Comparison of ENCODE assay signal across 20 cellular contexts in the genomic region with DNA sequence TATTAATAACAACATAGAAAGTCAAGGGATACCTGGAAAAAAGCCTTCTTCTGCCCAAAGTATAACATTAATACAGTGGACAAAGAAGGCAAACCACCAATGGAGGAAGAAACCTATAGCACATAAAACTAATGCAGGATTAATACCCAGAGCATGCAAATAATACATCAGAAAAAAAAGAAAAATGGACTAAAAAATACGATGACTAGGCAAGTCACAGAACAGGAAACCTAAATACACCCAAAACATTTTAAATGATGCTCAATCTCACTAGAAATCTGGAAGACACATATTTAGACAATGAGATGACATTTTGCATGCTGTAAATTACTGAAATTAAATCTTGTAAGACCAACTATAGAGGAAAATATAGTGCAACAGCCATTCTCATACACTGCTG. TPM values are rescaled to one million over a fixed set of nuclear protein-coding genes. Genes with fewer than 3 reads are reported as not detected.
A peak's percentile ranks its signal among the peaks of the same experiment; 100 is the strongest.
DNase-seq lines count a peak whose midpoint lies in the region; ATAC-seq, FAIRE-seq and TF ChIP-seq lines count a peak whose summit lies in the region.
"Had no signal": no experiment of that assay in that cellular context is flagged by ENCODE, and none has a peak within 500 bp of the region (broad histone marks: within the 10 kb centered on the region; RNA-seq: fewer than 3 reads in every experiment).

No MANE protein-coding gene starts in this region.

- TF ChIP-seq RAD21 in K562 (CRISPR knock-in tag; conservative IDR thresholded peaks at IDR 0.05 in 1 of 2, IDR thresholded peaks at IDR 0.05 in 1 of 2): no peak

- CTCF ChIA-PET in activated naive CD4-positive, alpha-beta T cell treated with anti-CD3 and anti-CD28 coated beads for 36 hours (lab: Charles Lee): interaction anchor here (0.6 to 1.0 kb wide), 2 partner anchors 21 to 100 kb away, joined by 3 read pairs; no protein-coding TSS in a partner anchor
- CTCF ChIA-PET in activated naive CD4-positive, alpha-beta T cell treated with anti-CD3 and anti-CD28 coated beads, Interleukin-2, amount 10 ng/mL, durations not matched to agents 7 days and 5 days (lab: Charles Lee): no interaction called here
- CTCF ChIA-PET in K562 (lab: Yijun Ruan, JAX; ENCODE audit: low intra/inter-chr PET ratio): no interaction called here

- H3K4me2 ChIP-seq in GM23338 (no peak overlapping the region), K562 (ENCODE audit: insufficient read depth, low read length) (no peak overlapping the region)

- H3F3A ChIP-seq in GM23338 (replicated peaks; ENCODE audit: low read depth): no peaks in the 10 kb centered on the region

- no peak for TF ChIP-seq POLR2A in K562 (conservative IDR thresholded peaks at IDR 0.05)

- H3K27ac ChIP-seq in GM23338 (ENCODE audit: low read depth): no peak overlapping the region
- no peak overlapping the region for H3K27ac ChIP-seq in K562 (ENCODE audit: extremely low read depth, low read depth, low read length)

- H3K9ac ChIP-seq in K562 (ENCODE audit: insufficient read depth in 1 of 2, low read depth in 2 of 2, low read length in 2 of 2): no peak overlapping the region

- H3K4me1 Mint-ChIP-seq in activated naive CD4-positive, alpha-beta T cell treated with anti-CD3 and anti-CD28 coated beads for 36 hours (ENCODE audit: low read depth): peaks cover 25% of the 10 kb centered on the region
- no peaks in the 10 kb centered on the region for H3K4me1 Mint-ChIP-seq in activated naive CD4-positive, alpha-beta T cell treated with anti-CD3 and anti-CD28 coated beads, Interleukin-2, amount 10 ng/mL, durations not matched to agents 7 days and 5 days
- no peaks in the 10 kb centered on the region for H3K4me1 Mint-ChIP-seq in GM23338
- H3K4me1 Mint-ChIP-seq in natural killer cell treated with Interleukin-12 subunit alpha and Interleukin-12 subunit beta and Interleukin-15 and Interleukin-18, amount 100 ng/mL, for 72 hours (ENCODE audit: low read depth in 2 of 2): peaks cover 14 to 23% of the 10 kb centered on the region in 2 donors

- no peak for TF ChIP-seq EP300 in K562 (IDR thresholded peaks at IDR 0.05; ENCODE audit: low read length)

- no peaks in the 10 kb centered on the region for H3K4me1 ChIP-seq in GM23338 (ENCODE audit: insufficient read depth)
- no peaks in the 10 kb centered on the region for H3K4me1 ChIP-seq in K562 (replicated peaks in 1 of 2; ENCODE audit: control insufficient read depth in 2 of 2, insufficient read depth in 2 of 2, low read length in 2 of 2)

- peaks cover 87% of the 10 kb centered on the region for H3K79me2 ChIP-seq in GM23338 (replicated peaks; ENCODE audit: insufficient read depth)
- peaks cover 58% of the 10 kb centered on the region for H3K79me2 ChIP-seq in K562 (ENCODE audit: control insufficient read depth, insufficient read depth, low read length)

- H3K36me3 ChIP-seq in GM23338 (ENCODE audit: insufficient read depth) (peaks cover 15% of the 10 kb centered on the region; the same call in 1 of the 2 replicates), K562 (ENCODE audit: control insufficient read depth, insufficient read depth, low read length) (peaks cover 72% of the 10 kb centered on the region)

- H2AFZ ChIP-seq in GM23338: no peak overlapping the region
- no peak overlapping the region for H2AFZ ChIP-seq in K562 (ENCODE audit: low read depth, low read length)

- no peak for DNase-seq in activated naive CD4-positive, alpha-beta T cell treated with anti-CD3 and anti-CD28 coated beads for 36 hours
- no peak for DNase-seq in activated naive CD4-positive, alpha-beta T cell treated with anti-CD3 and anti-CD28 coated beads, Interleukin-2, amount 10 ng/mL, durations not matched to agents 7 days and 5 days
- DNase-seq in GM23338 (ENCODE audit: low spot score) (no peak), K562 (ENCODE audit: extremely low read depth in 1 of 4, low spot score in 3 of 4) (no peak), globus pallidus (ENCODE audit: low spot score) (no peak)
- DNase-seq in natural killer cell treated with Interleukin-12 subunit alpha and Interleukin-12 subunit beta and Interleukin-15 and Interleukin-18, amount 100 ng/mL, for 72 hours (ENCODE audit: low spot score): no peak
- DNase-seq in activated effector memory CD4-positive, alpha-beta T cell treated with anti-CD3 and anti-CD28 coated beads, Interleukin-2, amount 50 U/mL, for 16 hours: no peak
- DNase-seq: 8988T, H7, KG1, MG63, NCI-H1048, NCI-H1417, NCI-H1694, NCI-H2029 treated with DMSO at 0.1 percent for 48 hours, NCI-H2227 treated with DMSO at 0.1 percent for 48 hours, NCI-H526 treated with DMSO at 0.1 percent for 48 hours, SHP77 treated with DMSO at 0.1 percent for 48 hours had no signal

- no peaks in the 10 kb centered on the region for H3K9me1 ChIP-seq in K562 (ENCODE audit: control insufficient read depth, insufficient read depth, low read length)

- no peak overlapping the region for H3K4me3 Mint-ChIP-seq in activated naive CD4-positive, alpha-beta T cell treated with anti-CD3 and anti-CD28 coated beads for 36 hours
- H3K4me3 Mint-ChIP-seq in activated naive CD4-positive, alpha-beta T cell treated with anti-CD3 and anti-CD28 coated beads, Interleukin-2, amount 10 ng/mL, durations not matched to agents 7 days and 5 days: no peak overlapping the region
- no peak overlapping the region for H3K4me3 Mint-ChIP-seq in GM23338
- H3K4me3 Mint-ChIP-seq in natural killer cell treated with Interleukin-12 subunit alpha and Interleukin-12 subunit beta and Interleukin-15 and Interleukin-18, amount 100 ng/mL, for 72 hours: no peak overlapping the region

- no peaks in the 10 kb centered on the region for H3K9me2 ChIP-seq in GM23338 (ENCODE audit: insufficient read depth)

- H3K27me3 Mint-ChIP-seq in activated naive CD4-positive, alpha-beta T cell treated with anti-CD3 and anti-CD28 coated beads for 36 hours (ENCODE audit: low read depth): no peaks in the 10 kb centered on the region
- H3K27me3 Mint-ChIP-seq in activated naive CD4-positive, alpha-beta T cell treated with anti-CD3 and anti-CD28 coated beads, Interleukin-2, amount 10 ng/mL, durations not matched to agents 7 days and 5 days: no peaks in the 10 kb centered on the region
- H3K27me3 Mint-ChIP-seq in GM23338 (ENCODE audit: insufficient read depth, low read depth, poor library complexity): no peaks in the 10 kb centered on the region
- H3K27me3 Mint-ChIP-seq in natural killer cell treated with Interleukin-12 subunit alpha and Interleukin-12 subunit beta and Interleukin-15 and Interleukin-18, amount 100 ng/mL, for 72 hours: no peaks in the 10 kb centered on the region

- in situ Hi-C loops in K562 (cut with MboI): no loop called here

- no peaks in the 10 kb centered on the region for H3K9me3 Mint-ChIP-seq in activated naive CD4-positive, alpha-beta T cell treated with anti-CD3 and anti-CD28 coated beads for 36 hours
- no peaks in the 10 kb centered on the region for H3K9me3 Mint-ChIP-seq in activated naive CD4-positive, alpha-beta T cell treated with anti-CD3 and anti-CD28 coated beads, Interleukin-2, amount 10 ng/mL, durations not matched to agents 7 days and 5 days
- H3K9me3 Mint-ChIP-seq in GM23338: no peaks in the 10 kb centered on the region
- H3K9me3 Mint-ChIP-seq in natural killer cell treated with Interleukin-12 subunit alpha and Interleukin-12 subunit beta and Interleukin-15 and Interleukin-18, amount 100 ng/mL, for 72 hours: no peaks in the 10 kb centered on the region

- no peaks in the 10 kb centered on the region; the same call in 1 of the 2 replicates for H3K9me3 ChIP-seq in K562 (replicated peaks; ENCODE audit: control insufficient read depth, insufficient read depth, low read depth, low read length)
- H3K9me3 ChIP-seq: MG63 had no signal

- H3K36me3 Mint-ChIP-seq in activated naive CD4-positive, alpha-beta T cell treated with anti-CD3 and anti-CD28 coated beads for 36 hours (ENCODE audit: low read depth): peaks cover 45% of the 10 kb centered on the region
- peaks cover 57% of the 10 kb centered on the region for H3K36me3 Mint-ChIP-seq in activated naive CD4-positive, alpha-beta T cell treated with anti-CD3 and anti-CD28 coated beads, Interleukin-2, amount 10 ng/mL, durations not matched to agents 7 days and 5 days
- H3K36me3 Mint-ChIP-seq in GM23338 (ENCODE audit: low read depth): peaks cover 71% of the 10 kb centered on the region
- H3K36me3 Mint-ChIP-seq in natural killer cell treated with Interleukin-12 subunit alpha and Interleukin-12 subunit beta and Interleukin-15 and Interleukin-18, amount 100 ng/mL, for 72 hours: peaks cover 21% of the 10 kb centered on the region

- ATAC-seq in GM23338 (no peak), K562 (no peak)
- no peak for ATAC-seq in natural killer cell treated with Interleukin-12 subunit alpha and Interleukin-12 subunit beta and Interleukin-15 and Interleukin-18, amount 100 ng/mL, for 72 hours
- ATAC-seq: Panc1 had no signal

- 92% methylated on average over 1 of the region's 1 CpG for WGBS in K562 (ENCODE audit: insufficient coverage, low coverage, missing lambda C conversion rate)

- intact Hi-C loops in activated naive CD4-positive, alpha-beta T cell treated with anti-CD3 and anti-CD28 coated beads for 36 hours (cut with micrococcal nuclease): no loop called here
- intact Hi-C loops in K562 (cut with micrococcal nuclease): no loop called here

- H3K27ac Mint-ChIP-seq in activated naive CD4-positive, alpha-beta T cell treated with anti-CD3 and anti-CD28 coated beads for 36 hours: peak overlapping the region; percentile 50
- no peak overlapping the region for H3K27ac Mint-ChIP-seq in activated naive CD4-positive, alpha-beta T cell treated with anti-CD3 and anti-CD28 coated beads, Interleukin-2, amount 10 ng/mL, durations not matched to agents 7 days and 5 days
- 0 out of 2 replicates have a peak overlapping the region, but pooled peaks have one; percentile 60 for H3K27ac Mint-ChIP-seq in GM23338
- peak overlapping the region; percentile 45 to 51 for H3K27ac Mint-ChIP-seq in natural killer cell treated with Interleukin-12 subunit alpha and Interleukin-12 subunit beta and Interleukin-15 and Interleukin-18, amount 100 ng/mL, for 72 hours

- TF ChIP-seq CTCF in GM23338 (conservative IDR thresholded peaks at IDR 0.05; ENCODE audit: low read depth in 2 of 2) (no peak), K562 (IDR thresholded peaks at IDR 0.05 in 2 of 3, conservative IDR thresholded peaks at IDR 0.05 in 1 of 3; ENCODE audit: insufficient read depth in 2 of 3, low read depth in 1 of 3, low read length in 3 of 3) (no peak)

- H3K4me3 ChIP-seq in GM23338: no peak overlapping the region
- H3K4me3 ChIP-seq in K562: no peak overlapping the region
- H3K4me3 ChIP-seq: MG63 had no signal

- no TSS peak for BruUV-seq in K562 (replicated peaks; lab: Mats Ljungman, UMichigan)

- H3K27me3 ChIP-seq in GM23338 (ENCODE audit: insufficient read depth) (no peaks in the 10 kb centered on the region), K562 (ENCODE audit: control insufficient read depth in 2 of 2, insufficient read depth in 2 of 2, low read length in 2 of 2) (no peaks in the 10 kb centered on the region)
- H3K27me3 ChIP-seq: MG63 had no signal

- H4K20me1 ChIP-seq in GM23338 (replicated peaks; ENCODE audit: insufficient read depth) (peaks cover 9% of the 10 kb centered on the region; the same call in 1 of the 2 replicates), K562 (replicated peaks; ENCODE audit: control insufficient read depth, insufficient read depth, low read length) (no peaks in the 10 kb centered on the region)

- FAIRE-seq in K562 (lab: Jason Lieb, UNC): no peak
- FAIRE-seq: D721Med had no signal

- POLR2A ChIA-PET in K562 (lab: Yijun Ruan, JAX): no interaction called here

RNA-seq across cellular contexts. Expression of gene MED13, which starts 55.9 kb away (rescaled TPM):
- total RNA-seq in activated naive CD4-positive, alpha-beta T cell treated with anti-CD3 and anti-CD28 coated beads for 36 hours: 10 to 100 TPM; 33.3 to 34.3 TPM
- 45.8 and 47.1 TPM in 2 replicates for total RNA-seq in GM23338 (2014; rRNA removed; shearing (Covaris generic))
- polyA plus RNA-seq in GM23338 (2016; fragmentation: Nextera tagmentation; extraction: Ambion mirVana) (11.8 and 13.0 TPM in 2 replicates), K562 (2011; rRNA removed) (36.5 and 36.7 TPM in 2 replicates), K562 (2014; fragmentation: Illumina TruSeq; extraction: Trizol) (26.5 and 28.2 TPM in 2 replicates), K562 (2014; fragmentation: Nextera tagmentation; extraction: Ambion mirVana) (1 to 10 TPM; 5.4 to 6.1 TPM), K562 (2014; rRNA removed) (11.0 and 13.5 TPM in 2 replicates)
- total RNA-seq in K562 (2011; cell fraction: chromatin; rRNA removed; ENCODE audit: low replicate concordance): 264 and 586 TPM in 2 replicates
- 98.4 and 126 TPM in 2 replicates for total RNA-seq in K562 (2011; cell fraction: nucleolus; rRNA removed)
- 186 and 199 TPM in 2 replicates for total RNA-seq in K562 (2011; cell fraction: nucleoplasm; rRNA removed)
- total RNA-seq in K562 (2014; rRNA removed) (25.1 and 26.9 TPM in 2 replicates), K562 (2014; rRNA removed; fragmentation: Illumina TruSeq; extraction: Trizol) (48.4 and 55.0 TPM in 2 replicates), K562 (2015; rRNA removed; fragmentation: Illumina TruSeq; extraction: Trizol) (42.5 and 45.4 TPM in 2 replicates), K562 (2021) (42.6 and 46.3 TPM in 2 replicates)
- 9.9 and 16.5 TPM in 2 replicates for polyA plus RNA-seq in K562 (2011; cell fraction: cytosol; rRNA removed)
- polyA plus RNA-seq in K562 (2011; cell fraction: nucleus; rRNA removed): 45.0 and 51.7 TPM in 2 replicates
- 10.9 and 13.8 TPM in 2 replicates for polyA plus RNA-seq in K562 (2012)
- 235 and 248 TPM in 2 replicates for polyA minus RNA-seq in K562 (2011; rRNA and poly(A)+ RNA removed)
- 64.0 and 69.1 TPM in 2 replicates for polyA minus RNA-seq in K562 (2011; cell fraction: cytosol; rRNA and poly(A)+ RNA removed)
- 46.3 and 105 TPM in 2 replicates for polyA minus RNA-seq in K562 (2011; cell fraction: nucleus; rRNA and poly(A)+ RNA removed)
- total RNA-seq in natural killer cell treated with Interleukin-12 subunit alpha and Interleukin-12 subunit beta and Interleukin-15 and Interleukin-18, amount 100 ng/mL, for 72 hours: 100 to 1,000 TPM in 1 of 2 donors, 10 to 100 TPM in 1; 75.8 to 129 TPM
